Comparison of ENCODE assay signal across 12 cellular contexts in the genomic region with DNA sequence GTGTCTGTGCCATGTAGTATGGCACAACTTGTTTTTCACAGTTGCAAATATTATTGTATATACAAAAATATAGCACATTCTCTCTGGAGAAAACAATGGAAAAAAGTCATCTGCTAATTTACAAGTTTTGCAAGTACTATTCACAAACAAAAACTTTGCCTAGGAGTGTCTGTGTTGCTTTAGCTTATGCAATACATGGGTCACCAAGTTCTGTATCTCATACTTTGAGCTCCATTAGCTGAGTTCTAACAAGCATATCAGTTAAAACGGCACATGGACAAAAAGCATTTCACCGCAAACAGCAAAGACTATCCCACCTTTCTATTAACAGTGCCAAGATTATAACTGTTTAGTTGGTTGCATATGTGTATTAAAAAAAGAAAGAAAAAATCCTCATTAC. TPM values are rescaled to one million over a fixed set of nuclear protein-coding genes. Genes with fewer than 3 reads are reported as not detected.
DNase-seq lines count a peak whose midpoint lies in the region; ATAC-seq and TF ChIP-seq lines count a peak whose summit lies in the region.
"Had no signal": no experiment of that assay in that cellular context is flagged by ENCODE, and none has a peak within 500 bp of the region (broad histone marks: within the 10 kb centered on the region; RNA-seq: fewer than 3 reads in every experiment).

No MANE protein-coding gene starts in this region.

- H3F3A ChIP-seq in PC-9 (ENCODE audit: insufficient read depth, low read depth) (no peaks in the 10 kb centered on the region; the same call in 1 of the 2 replicates), neural progenitor cell (ENCODE audit: low read depth) (peaks cover 22% of the 10 kb centered on the region)

- H3K4me3 ChIP-seq in ACC112 (ENCODE audit: low read depth, low read length) (peak overlapping the region; percentile 92), PC-9 (no peak overlapping the region), neural progenitor cell (no peak overlapping the region)
- H3K4me3 ChIP-seq: GM12878 had no signal

- H3K36me3 ChIP-seq in ACC112 (ENCODE audit: insufficient read depth, low read length) (peaks cover 22% of the 10 kb centered on the region; the same call in 1 of the 2 replicates), PC-9 (ENCODE audit: low read depth) (peaks cover 9% of the 10 kb centered on the region; the same call in 1 of the 2 replicates), neural progenitor cell (no peaks in the 10 kb centered on the region)

- H3K27me3 ChIP-seq in ACC112 (ENCODE audit: insufficient read depth, low read length): no peaks in the 10 kb centered on the region
- H3K27me3 ChIP-seq in PC-9 (ENCODE audit: insufficient read depth, low read depth): no peaks in the 10 kb centered on the region
- no peaks in the 10 kb centered on the region for H3K27me3 ChIP-seq in neural progenitor cell

- H3K9me2 ChIP-seq in PC-9 (ENCODE audit: insufficient read depth): no peaks in the 10 kb centered on the region

- H2AFZ ChIP-seq in ACC112 (ENCODE audit: low read length, unreplicated experiment) (no peak overlapping the region), PC-9 (no peak overlapping the region), neural progenitor cell (replicated peaks) (no peak overlapping the region)

- peak overlapping the region; percentile 94 for H3K27ac Mint-ChIP-seq in neural progenitor cell
- peak overlapping the region in 2 of 6 donors; percentile 3 to 16 for H3K27ac Mint-ChIP-seq in immature natural killer cell
- H3K27ac Mint-ChIP-seq: activated naive CD8-positive, alpha-beta T cell treated with anti-CD3 and anti-CD28 coated beads, Interleukin-2, amount 50 U/mL, for 24 hours had no signal

- H3K36me3 Mint-ChIP-seq in neural progenitor cell (peaks cover 40% of the 10 kb centered on the region), immature natural killer cell (peaks cover 10 to 23% (median 13%) of the 10 kb centered on the region in 3 donors)

- H3K27me3 Mint-ChIP-seq in neural progenitor cell (ENCODE audit: insufficient read depth, low read depth) (no peaks in the 10 kb centered on the region), immature natural killer cell (ENCODE audit: low read depth in 3 of 3) (peaks cover 2 to 7% (median 4%) of the 10 kb centered on the region in 3 donors)

- H3K9me3 ChIP-seq in PC-9 (ENCODE audit: insufficient read depth, low read depth) (no peaks in the 10 kb centered on the region), neural progenitor cell (ENCODE audit: low read depth) (no peaks in the 10 kb centered on the region)

- TF ChIP-seq CTCF in PC-9 (conservative IDR thresholded peaks at IDR 0.05) (no peak), neural progenitor cell (IDR thresholded peaks at IDR 0.05) (no peak)

- H3K9me3 Mint-ChIP-seq in neural progenitor cell (peaks cover 3% of the 10 kb centered on the region), immature natural killer cell (no peaks in the 10 kb centered on the region)
- H3K9me3 Mint-ChIP-seq: activated naive CD8-positive, alpha-beta T cell treated with anti-CD3 and anti-CD28 coated beads, Interleukin-2, amount 50 U/mL, for 24 hours had no signal

- no peak overlapping the region for H3K9ac ChIP-seq in neural progenitor cell

- H3K4me2 ChIP-seq in PC-9 (peak overlapping the region; percentile 91; the same call in 1 of the 2 replicates), neural progenitor cell (peak overlapping the region; percentile 3)

- no TSS peak for BruUV-seq in PC-9 (replicated peaks; lab: Mats Ljungman, UMichigan)

- H3K79me2 ChIP-seq in ACC112 (ENCODE audit: control insufficient read depth, insufficient read depth, low read length, unreplicated experiment): peaks cover 63% of the 10 kb centered on the region
- peaks cover 56% of the 10 kb centered on the region for H3K79me2 ChIP-seq in PC-9 (ENCODE audit: low read depth)
- peaks cover 92% of the 10 kb centered on the region for H3K79me2 ChIP-seq in neural progenitor cell (ENCODE audit: low read depth)

- DNase-seq in PC-9: no peak
- no peak for DNase-seq in epithelial cell of prostate (ENCODE audit: low read depth, low spot score)
- no peak for DNase-seq in neural progenitor cell (ENCODE audit: low spot score)
- DNase-seq in stimulated activated CD4-positive, alpha-beta T cell treated with anti-CD3 and anti-CD28 coated beads, Interleukin-2, amount 100 ng/mL, for 48 hours: no peak
- DNase-seq in immature natural killer cell: no peak
- DNase-seq: activated naive CD8-positive, alpha-beta T cell treated with anti-CD3 and anti-CD28 coated beads, Interleukin-2, amount 50 U/mL, for 24 hours; NCI-H1105 treated with DMSO at 0.1 percent for 48 hours; SHP77 treated with DMSO at 0.1 percent for 48 hours had no signal

- H3K27ac ChIP-seq in ACC112 (ENCODE audit: low read depth, low read length) (peak overlapping the region; percentile 94; the same call in 1 of the 2 replicates), PC-9 (no peak overlapping the region), epithelial cell of prostate (peak overlapping the region; percentile 95), neural progenitor cell (no peak overlapping the region)

- CTCF ChIA-PET in PC-9 (lab: Charles Lee): no interaction called here

- H3K4me1 Mint-ChIP-seq in neural progenitor cell (peaks cover 29% of the 10 kb centered on the region), immature natural killer cell (peaks cover 16 to 29% of the 10 kb centered on the region in 2 donors)

- H3K4me1 ChIP-seq in ACC112 (ENCODE audit: control insufficient read depth, insufficient read depth, low read length, unreplicated experiment) (peaks cover 22% of the 10 kb centered on the region), PC-9 (replicated peaks; ENCODE audit: insufficient read depth) (peaks cover 20% of the 10 kb centered on the region), neural progenitor cell (peaks cover 13% of the 10 kb centered on the region)

- intact Hi-C loops in PC-9 (cut with micrococcal nuclease; ENCODE audit: unreplicated experiment): no loop called here

- H4K20me1 ChIP-seq in PC-9 (ENCODE audit: insufficient read depth) (peaks cover 20% of the 10 kb centered on the region), neural progenitor cell (ENCODE audit: low read depth) (peaks cover 49% of the 10 kb centered on the region)

- POLR2A ChIA-PET in PC-9 (lab: Charles Lee; ENCODE audit: unreplicated experiment): interaction anchor here (0.6 kb wide), 1 partner anchor 852 kb away, joined by 3 read pairs; no protein-coding TSS in a partner anchor

- no peak for ATAC-seq in GM19455 (IDR thresholded peaks at IDR 0.05; ENCODE audit: unreplicated experiment)
- ATAC-seq in HG03457 (IDR thresholded peaks at IDR 0.05; ENCODE audit: unreplicated experiment): no peak
- ATAC-seq: activated naive CD8-positive, alpha-beta T cell treated with anti-CD3 and anti-CD28 coated beads, Interleukin-2, amount 50 U/mL, for 24 hours; GM12878 had no signal

- H3K4me3 Mint-ChIP-seq in neural progenitor cell (no peak overlapping the region), immature natural killer cell (no peak overlapping the region)
- H3K4me3 Mint-ChIP-seq: activated naive CD8-positive, alpha-beta T cell treated with anti-CD3 and anti-CD28 coated beads, Interleukin-2, amount 50 U/mL, for 24 hours had no signal

RNA-seq across cellular contexts. Expression of gene SPRY2, which starts 4.6 kb away (rescaled TPM):
- 13.4 and 15.8 TPM in 2 replicates for total RNA-seq in PC-9 (2021)
- 17.2 and 22.5 TPM in 2 replicates for total RNA-seq in neural progenitor cell (ENCODE audit: low replicate concordance)
- polyA plus RNA-seq in immature natural killer cell: 1 to 10 TPM; 4.1 to 7.2 (median 4.9) TPM

Comparison
In these comparisons a context has a peak if more than half of its experiments do, and no peak if none do; other contexts are left out.
1. H3K27ac ChIP-seq: peak in ACC112 (single experiment) and epithelial cell of prostate (single experiment); none in PC-9 (single experiment) and neural progenitor cell (single experiment).